Comparison of ENCODE assay signal across 8 cellular contexts in genomic region chr3:170811928-170812591, GRCh38. TPM values are rescaled to one million over a fixed set of nuclear protein-coding genes. Genes with fewer than 3 reads are reported as not detected.
A peak's percentile ranks its signal among the peaks of the same experiment; 100 is the strongest.
DNase-seq lines count a peak whose midpoint lies in the region; ATAC-seq and TF ChIP-seq lines count a peak whose summit lies in the region.

No MANE protein-coding gene starts in this region.

- CTCF ChIA-PET in activated CD4-positive, alpha-beta T cell treated with anti-CD3 and anti-CD28 coated beads, Interleukin-2, amount 10 ng/mL, durations not matched to agents 7 days and 5 days (lab: Charles Lee) = interaction anchor here (0.6 to 3.9 kb wide), 13 partner anchors 12 to 951 kb away, joined by 3 to 18 read pairs (median 4); partner anchors contain the start of gene RPL22L1

- no peaks in the 10 kb centered on the region for H3K9me3 Mint-ChIP-seq in activated CD4-positive, alpha-beta T cell treated with anti-CD3 and anti-CD28 coated beads, Interleukin-2, amount 10 ng/mL, durations not matched to agents 7 days and 5 days

- TF ChIP-seq CTCF in lower lobe of right lung (IDR thresholded peaks at IDR 0.05) = peak; percentile 83

- POLR2A ChIA-PET in activated CD4-positive, alpha-beta T cell treated with anti-CD3 and anti-CD28 coated beads, Interleukin-2, amount 10 ng/mL, durations not matched to agents 7 days and 5 days (lab: Charles Lee) = no interaction called here

- intact Hi-C loops in lower lobe of right lung (cut with DNase I) = no loop called here

- H3K4me1 ChIP-seq in lower lobe of right lung = no peaks in the 10 kb centered on the region

- peaks cover 3% of the 10 kb centered on the region for H3K27me3 Mint-ChIP-seq in activated CD4-positive, alpha-beta T cell treated with anti-CD3 and anti-CD28 coated beads, Interleukin-2, amount 10 ng/mL, durations not matched to agents 7 days and 5 days

- H3K4me3 ChIP-seq in lower lobe of right lung = no peak overlapping the region

- DNase-seq in AG08395 (ENCODE audit: low spot score) = peak; percentile 89
- DNase-seq in NCI-H526 treated with DMSO at 0.1 percent for 48 hours (lab: John Stamatoyannopoulos, UW) = peak; percentile 77
- peak; percentile 77 for DNase-seq in activated CD4-positive, alpha-beta T cell treated with anti-CD3 and anti-CD28 coated beads, Interleukin-2, amount 10 ng/mL, durations not matched to agents 7 days and 5 days
- DNase-seq in dermis blood vessel endothelial cell = peak; percentile 91
- DNase-seq in lower lobe of right lung = peak; percentile 52
- DNase-seq in stimulated activated CD8-positive, alpha-beta memory T cell treated with anti-CD3 and anti-CD28 coated beads, Interleukin-12 subunit alpha, Interleukin-12 subunit beta, amount 100 ng/mL, for 24 hours (ENCODE audit: extremely low read depth) = peak; percentile 11

- H3K36me3 Mint-ChIP-seq in activated CD4-positive, alpha-beta T cell treated with anti-CD3 and anti-CD28 coated beads, Interleukin-2, amount 10 ng/mL, durations not matched to agents 7 days and 5 days (ENCODE audit: low read depth) = no peaks in the 10 kb centered on the region

- H3K9me3 ChIP-seq in lower lobe of right lung = no peaks in the 10 kb centered on the region

- no peak overlapping the region for H3K27ac Mint-ChIP-seq in activated CD4-positive, alpha-beta T cell treated with anti-CD3 and anti-CD28 coated beads, Interleukin-2, amount 10 ng/mL, durations not matched to agents 7 days and 5 days

- H3K27ac ChIP-seq in lower lobe of right lung = no peak overlapping the region

- H3K4me1 Mint-ChIP-seq in activated CD4-positive, alpha-beta T cell treated with anti-CD3 and anti-CD28 coated beads, Interleukin-2, amount 10 ng/mL, durations not matched to agents 7 days and 5 days = peaks cover 5% of the 10 kb centered on the region

- H3K27me3 ChIP-seq in lower lobe of right lung (ENCODE audit: low read depth) = no peaks in the 10 kb centered on the region

- H3K4me3 Mint-ChIP-seq in activated CD4-positive, alpha-beta T cell treated with anti-CD3 and anti-CD28 coated beads, Interleukin-2, amount 10 ng/mL, durations not matched to agents 7 days and 5 days = no peak overlapping the region

- ATAC-seq in GM18907 (IDR thresholded peaks at IDR 0.05; ENCODE audit: unreplicated experiment) = peak; percentile 82
- peak; percentile 68 for ATAC-seq in HG03460 (IDR thresholded peaks at IDR 0.05; ENCODE audit: unreplicated experiment)
- ATAC-seq in lower lobe of right lung = peak; percentile 87 to 91

- no peaks in the 10 kb centered on the region for H3K36me3 ChIP-seq in lower lobe of right lung

RNA-seq across cellular contexts. Expression of gene RPL22L1, which starts 57.9 kb away (rescaled TPM):
- total RNA-seq in activated CD4-positive, alpha-beta T cell treated with anti-CD3 and anti-CD28 coated beads, Interleukin-2, amount 10 ng/mL, durations not matched to agents 7 days and 5 days = 10 to 100 TPM; 42.4 to 58.5 TPM
- total RNA-seq in dermis blood vessel endothelial cell (63.3 and 80.7 TPM in 2 replicates), lower lobe of right lung (25.3 TPM)

Comparison
In these comparisons a context has a peak if more than half of its experiments do, and no peak if none do; other contexts are left out.
1. DNase-seq: peak in every context shown above with its lines; median percentile 91 in dermis blood vessel endothelial cell; 89 in AG08395; 77 in NCI-H526 treated with DMSO at 0.1 percent for 48 hours; 77 in activated CD4-positive, alpha-beta T cell treated with anti-CD3 and anti-CD28 coated beads, Interleukin-2, amount 10 ng/mL, durations not matched to agents 7 days and 5 days; 52 in lower lobe of right lung; 11 in stimulated activated CD8-positive, alpha-beta memory T cell treated with anti-CD3 and anti-CD28 coated beads, Interleukin-12 subunit alpha, Interleukin-12 subunit beta, amount 100 ng/mL, for 24 hours.